30 cellular contexts compared by ENCODE assay signal in the genomic region with DNA sequence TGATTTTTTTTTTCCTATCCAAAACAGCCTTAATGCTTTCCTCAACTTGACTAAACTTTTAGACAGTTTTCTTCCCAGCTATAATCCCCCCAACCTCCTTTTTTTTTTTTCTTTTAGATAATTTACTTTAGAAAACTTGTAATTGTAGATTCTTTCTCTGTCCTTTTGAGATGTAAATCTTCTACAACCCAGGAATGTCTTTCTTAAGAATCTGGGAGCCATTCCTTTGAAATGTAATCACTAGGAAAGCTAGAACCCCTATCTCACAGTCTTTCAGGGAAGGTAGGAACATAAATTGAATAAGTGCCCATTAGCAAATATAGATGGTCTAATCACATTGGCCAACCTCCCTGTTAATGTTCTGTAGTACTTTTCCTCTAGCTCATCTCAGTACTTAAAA.
"Had no signal": no experiment of that assay in that cellular context is flagged by ENCODE, and none has a peak within 500 bp of the region (broad histone marks: within the 10 kb centered on the region; RNA-seq: fewer than 3 reads in every experiment).

No MANE protein-coding gene starts in this region.

- H3K4me1 Mint-ChIP-seq: naive thymus-derived CD4-positive, alpha-beta T cell; nephron; stimulated activated memory B cell treated with anti-CD40 and anti-IgM and Interleukin-4, amounts not matched to agents 10 μg/mL and 1 μg/mL and 100 μg/mL, for 72 hours had no signal

- ATAC-seq: effector memory CD8-positive, alpha-beta T cell; heart right ventricle; left cardiac atrium; left lung; naive thymus-derived CD4-positive, alpha-beta T cell; psoas muscle; right cardiac atrium; stimulated activated memory B cell treated with anti-CD40 and anti-IgM and Interleukin-4, amounts not matched to agents 10 μg/mL and 1 μg/mL and 100 μg/mL, for 72 hours; stimulated activated naive CD8-positive, alpha-beta T cell treated with anti-CD3 and anti-CD28 coated beads, Interleukin-15, Interleukin-2, amounts not matched to agents 100 U/mL and 50 U/mL, for 24 hours had no signal

- H3K4me3 Mint-ChIP-seq: effector memory CD8-positive, alpha-beta T cell; naive thymus-derived CD4-positive, alpha-beta T cell; nephron; neural progenitor cell; stimulated activated memory B cell treated with anti-CD40 and anti-IgM and Interleukin-4, amounts not matched to agents 10 μg/mL and 1 μg/mL and 100 μg/mL, for 72 hours had no signal

- H3K27me3 ChIP-seq: esophagus squamous epithelium, heart right ventricle, left lung, neural progenitor cell, ovary, sigmoid colon, tibial nerve, upper lobe of left lung had no signal

- H2AFZ ChIP-seq: neural progenitor cell had no signal

- H3K36me3 ChIP-seq: esophagus squamous epithelium, heart right ventricle, left lung, neural progenitor cell, ovary, sigmoid colon, thoracic aorta, tibial nerve, upper lobe of left lung had no signal

- H3K4me2 ChIP-seq: neural progenitor cell had no signal

- H3K4me3 ChIP-seq: esophagus squamous epithelium, heart right ventricle, left lung, neural progenitor cell, ovary, psoas muscle, sigmoid colon, thoracic aorta, tibial nerve, upper lobe of left lung had no signal

- H3K9me3 Mint-ChIP-seq: nephron; stimulated activated memory B cell treated with anti-CD40 and anti-IgM and Interleukin-4, amounts not matched to agents 10 μg/mL and 1 μg/mL and 100 μg/mL, for 72 hours had no signal

- H3K9ac ChIP-seq: neural progenitor cell had no signal

- H3K4me1 ChIP-seq: esophagus squamous epithelium, heart right ventricle, left lung, psoas muscle, sigmoid colon, tibial nerve, upper lobe of left lung had no signal

- FAIRE-seq: endometrium, islet of Langerhans, urothelium cell line had no signal

- DNase-seq: cortex of kidney; effector memory CD8-positive, alpha-beta T cell; erythroblast; esophagus squamous epithelium; foreskin melanocyte; glutamatergic neuron; heart right ventricle; hippocampal formation; left cardiac atrium; left lung; mesenchymal stem cell; midbrain; naive thymus-derived CD4-positive, alpha-beta T cell; nucleus accumbens; ovary; posterior cingulate gyrus; psoas muscle; right cardiac atrium; sigmoid colon; stimulated activated CD4-positive, alpha-beta T cell treated with anti-CD3 and anti-CD28 coated beads, Interleukin-4, amount 100 ng/mL, for 4 hours; stimulated activated naive CD8-positive, alpha-beta T cell treated with anti-CD3 and anti-CD28 coated beads, Interleukin-15, Interleukin-2, amounts not matched to agents 100 U/mL and 50 U/mL, for 24 hours; upper lobe of left lung had no signal

- H3K27ac Mint-ChIP-seq: effector memory CD8-positive, alpha-beta T cell; naive thymus-derived CD4-positive, alpha-beta T cell; nephron; neural progenitor cell; stimulated activated memory B cell treated with anti-CD40 and anti-IgM and Interleukin-4, amounts not matched to agents 10 μg/mL and 1 μg/mL and 100 μg/mL, for 72 hours had no signal

- H3K27me3 Mint-ChIP-seq: effector memory CD8-positive, alpha-beta T cell; stimulated activated memory B cell treated with anti-CD40 and anti-IgM and Interleukin-4, amounts not matched to agents 10 μg/mL and 1 μg/mL and 100 μg/mL, for 72 hours had no signal

- H3K9me3 ChIP-seq: esophagus squamous epithelium, heart right ventricle, ovary, psoas muscle, sigmoid colon, thoracic aorta had no signal

- H3K27ac ChIP-seq: esophagus squamous epithelium, heart right ventricle, left lung, neural progenitor cell, ovary, psoas muscle, sigmoid colon, thoracic aorta, tibial nerve, upper lobe of left lung had no signal
